In the genomic region with DNA sequence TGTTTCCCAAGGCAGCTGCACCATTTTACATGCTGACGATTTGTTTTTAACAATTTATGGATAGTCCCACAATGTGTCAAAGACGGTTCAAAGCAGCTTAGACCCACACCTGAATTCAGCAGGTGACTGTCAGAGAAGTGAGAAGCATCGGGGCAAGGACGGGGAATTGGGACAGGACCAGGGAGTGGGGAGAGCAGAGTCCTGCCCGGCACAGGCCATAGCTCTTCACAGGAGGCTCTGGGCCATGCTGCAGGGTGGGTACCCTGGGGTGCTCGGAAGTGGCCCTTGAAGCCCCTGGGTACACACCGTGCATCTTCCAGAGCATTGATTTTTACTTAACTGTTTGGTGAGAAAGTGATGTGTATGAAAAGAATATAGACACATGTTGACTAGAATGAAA, we compare ENCODE assay signal across 17 cellular contexts. TPM values are rescaled to one million over a fixed set of nuclear protein-coding genes. Genes with fewer than 3 reads are reported as not detected.
A peak's percentile ranks its signal among the peaks of the same experiment; 100 is the strongest.
DNase-seq lines count a peak whose midpoint lies in the region; ATAC-seq and TF ChIP-seq lines count a peak whose summit lies in the region.
"Had no signal": no experiment of that assay in that cellular context is flagged by ENCODE, and none has a peak within 500 bp of the region (broad histone marks: within the 10 kb centered on the region; RNA-seq: fewer than 3 reads in every experiment).

No MANE protein-coding gene starts in this region.

- no peaks in the 10 kb centered on the region for H3K9me3 Mint-ChIP-seq in activated naive CD8-positive, alpha-beta T cell (ENCODE audit: low read depth)
- H3K9me3 Mint-ChIP-seq in activated naive CD8-positive, alpha-beta T cell treated with anti-CD3 and anti-CD28 coated beads, Interleukin-2, amount 50 U/mL, for 24 hours = no peaks in the 10 kb centered on the region
- no peaks in the 10 kb centered on the region for H3K9me3 Mint-ChIP-seq in mesothelial cell of epicardium
- H3K9me3 Mint-ChIP-seq in stimulated activated naive B cell treated with anti-CD40 and anti-IgM and Interleukin-4, amounts not matched to agents 10 μg/mL and 1 μg/mL and 100 μg/mL, for 72 hours = no peaks in the 10 kb centered on the region
- H3K9me3 Mint-ChIP-seq: activated T-helper 2 cell treated with anti-CD3 and anti-CD28 coated beads, Interferon-gamma antibody, Interleukin-2, Interleukin-4, amounts not matched to agents 10 μg/mL and 5 μg/mL and 100 μg/mL, durations not matched to agents 14 hours and 24 hours and 36 hours had no signal

- no peaks in the 10 kb centered on the region for H3K9me3 ChIP-seq in KOPT-K1 (ENCODE audit: insufficient read depth, low read length, poor library complexity, severe bottlenecking)

- no peaks in the 10 kb centered on the region for H3K36me3 Mint-ChIP-seq in activated naive CD8-positive, alpha-beta T cell
- no peaks in the 10 kb centered on the region for H3K36me3 Mint-ChIP-seq in activated naive CD8-positive, alpha-beta T cell treated with anti-CD3 and anti-CD28 coated beads, Interleukin-2, amount 50 U/mL, for 24 hours (ENCODE audit: low read depth)
- H3K36me3 Mint-ChIP-seq in mesothelial cell of epicardium = no peaks in the 10 kb centered on the region
- H3K36me3 Mint-ChIP-seq in stimulated activated naive B cell treated with anti-CD40 and anti-IgM and Interleukin-4, amounts not matched to agents 10 μg/mL and 1 μg/mL and 100 μg/mL, for 72 hours = no peaks in the 10 kb centered on the region

- ATAC-seq in activated naive CD8-positive, alpha-beta T cell treated with anti-CD3 and anti-CD28 coated beads, Interleukin-2, amount 50 U/mL, for 24 hours = no peak
- ATAC-seq in stimulated activated naive B cell treated with anti-CD40 and anti-IgM and Interleukin-4, amounts not matched to agents 10 μg/mL and 1 μg/mL and 100 μg/mL, for 72 hours (replicated peaks) = no peak

- H3K4me3 Mint-ChIP-seq in activated naive CD8-positive, alpha-beta T cell = peak overlapping the region; percentile 69
- no peak overlapping the region for H3K4me3 Mint-ChIP-seq in activated naive CD8-positive, alpha-beta T cell treated with anti-CD3 and anti-CD28 coated beads, Interleukin-2, amount 50 U/mL, for 24 hours
- peak overlapping the region; percentile 57 for H3K4me3 Mint-ChIP-seq in mesothelial cell of epicardium
- H3K4me3 Mint-ChIP-seq in stimulated activated naive B cell treated with anti-CD40 and anti-IgM and Interleukin-4, amounts not matched to agents 10 μg/mL and 1 μg/mL and 100 μg/mL, for 72 hours = peak overlapping the region in 1 of 2 donors; percentile 56

- no peak for DNase-seq in activated naive CD8-positive, alpha-beta T cell treated with anti-CD3 and anti-CD28 coated beads, Interleukin-2, amount 50 U/mL, for 24 hours
- DNase-seq in mesothelial cell of epicardium (ENCODE audit: low spot score in 2 of 2, unreplicated experiment in 2 of 2) (no peak), NCI-H446 (lab: John Stamatoyannopoulos, UW) (no peak)
- no peak for DNase-seq in stimulated activated naive B cell treated with anti-CD40 and anti-IgM and Interleukin-4, amounts not matched to agents 10 μg/mL and 1 μg/mL and 100 μg/mL, for 72 hours
- DNase-seq in stimulated activated naive CD4-positive, alpha-beta T cell (lab: John Stamatoyannopoulos, UW) = no peak
- DNase-seq: NCI-H1436 treated with DMSO at 0.1 percent for 48 hours; NK-92 treated with Interleukin-12 subunit alpha and Interleukin-12 subunit beta, amount 100 ng/mL, for 24 hours; SIG-M5 had no signal

- H3K36me3 ChIP-seq in KOPT-K1 (ENCODE audit: insufficient read depth, low read length) = no peaks in the 10 kb centered on the region
- H3K36me3 ChIP-seq: brain microvascular endothelial cell had no signal

- peaks cover 22% of the 10 kb centered on the region for H3K27me3 Mint-ChIP-seq in activated naive CD8-positive, alpha-beta T cell
- H3K27me3 Mint-ChIP-seq in activated naive CD8-positive, alpha-beta T cell treated with anti-CD3 and anti-CD28 coated beads, Interleukin-2, amount 50 U/mL, for 24 hours = peaks cover 26% of the 10 kb centered on the region
- peaks cover 68% of the 10 kb centered on the region for H3K27me3 Mint-ChIP-seq in mesothelial cell of epicardium (ENCODE audit: low read depth)
- H3K27me3 Mint-ChIP-seq in stimulated activated naive B cell treated with anti-CD40 and anti-IgM and Interleukin-4, amounts not matched to agents 10 μg/mL and 1 μg/mL and 100 μg/mL, for 72 hours = peaks cover 38 to 46% of the 10 kb centered on the region in 2 donors

- peak overlapping the region; percentile 73 for H3K27ac ChIP-seq in KOPT-K1 (ENCODE audit: low read depth, low read length, poor library complexity, severe bottlenecking)
- H3K27ac ChIP-seq: brain microvascular endothelial cell, C4-2B, epithelial cell of prostate had no signal

- TF ChIP-seq CTCF in mesothelial cell of epicardium (IDR thresholded peaks at IDR 0.05; ENCODE audit: unreplicated experiment) = no peak

- peaks cover 5% of the 10 kb centered on the region for H3K4me1 Mint-ChIP-seq in activated naive CD8-positive, alpha-beta T cell (ENCODE audit: low read depth)
- H3K4me1 Mint-ChIP-seq in activated naive CD8-positive, alpha-beta T cell treated with anti-CD3 and anti-CD28 coated beads, Interleukin-2, amount 50 U/mL, for 24 hours = peaks cover 2% of the 10 kb centered on the region
- peaks cover 4% of the 10 kb centered on the region for H3K4me1 Mint-ChIP-seq in mesothelial cell of epicardium
- H3K4me1 Mint-ChIP-seq in stimulated activated naive B cell treated with anti-CD40 and anti-IgM and Interleukin-4, amounts not matched to agents 10 μg/mL and 1 μg/mL and 100 μg/mL, for 72 hours = peaks cover 2 to 9% of the 10 kb centered on the region in 2 donors

- no peak overlapping the region for H3K27ac Mint-ChIP-seq in activated naive CD8-positive, alpha-beta T cell
- no peak overlapping the region for H3K27ac Mint-ChIP-seq in activated naive CD8-positive, alpha-beta T cell treated with anti-CD3 and anti-CD28 coated beads, Interleukin-2, amount 50 U/mL, for 24 hours
- H3K27ac Mint-ChIP-seq in mesothelial cell of epicardium = no peak overlapping the region
- no peak overlapping the region for H3K27ac Mint-ChIP-seq in stimulated activated naive B cell treated with anti-CD40 and anti-IgM and Interleukin-4, amounts not matched to agents 10 μg/mL and 1 μg/mL and 100 μg/mL, for 72 hours
- H3K27ac Mint-ChIP-seq: activated T-helper 2 cell treated with anti-CD3 and anti-CD28 coated beads, Interferon-gamma antibody, Interleukin-2, Interleukin-4, amounts not matched to agents 10 μg/mL and 5 μg/mL and 100 μg/mL, durations not matched to agents 14 hours and 24 hours and 36 hours had no signal

RNA-seq across cellular contexts. Expression of a gene that starts 33.2 kb away (rescaled TPM):
- total RNA-seq in mesothelial cell of epicardium = 0.11 to 0.16 TPM (median 0.16 TPM) in 3 replicates
- total RNA-seq: activated T-helper 2 cell treated with anti-CD3 and anti-CD28 coated beads, Interferon-gamma antibody, Interleukin-2, Interleukin-4, amounts not matched to agents 10 μg/mL and 5 μg/mL and 100 μg/mL, durations not matched to agents 14 hours and 24 hours and 36 hours; K562; NCI-H460; osteocyte had no signal
